ENCODE assay signal across 8 cellular contexts in genomic region chr1:158121604-158122254, GRCh38. TPM values are rescaled to one million over a fixed set of nuclear protein-coding genes. Genes with fewer than 3 reads are reported as not detected.
DNase-seq lines count a peak whose midpoint lies in the region; ATAC-seq and TF ChIP-seq lines count a peak whose summit lies in the region.

No MANE protein-coding gene starts in this region.

- DNase-seq in heart right ventricle (no peak), right cardiac atrium (no peak), NCI-H1105 (lab: John Stamatoyannopoulos, UW) (peak; percentile 44), kidney glomerular epithelial cell (lab: John Stamatoyannopoulos, UW) (peak; percentile 46), upper lobe of right lung (no peak)
- DNase-seq in activated CD8-positive, alpha-beta T cell treated with anti-CD3 and anti-CD28 coated beads, Interleukin-2, amount 10 ng/mL, durations not matched to agents 7 days and 5 days: peak; percentile 31

- peaks cover 33% of the 10 kb centered on the region for H3K27me3 Mint-ChIP-seq in activated CD8-positive, alpha-beta T cell treated with anti-CD3 and anti-CD28 coated beads, Interleukin-2, amount 10 ng/mL, durations not matched to agents 7 days and 5 days (ENCODE audit: low read depth)

- H3K36me3 Mint-ChIP-seq in activated CD8-positive, alpha-beta T cell treated with anti-CD3 and anti-CD28 coated beads, Interleukin-2, amount 10 ng/mL, durations not matched to agents 7 days and 5 days (ENCODE audit: low read depth): no peaks in the 10 kb centered on the region

- H3K36me3 ChIP-seq in heart right ventricle: no peaks in the 10 kb centered on the region
- H3K36me3 ChIP-seq in upper lobe of right lung: no peaks in the 10 kb centered on the region

- H3K27ac ChIP-seq in heart right ventricle: no peak overlapping the region
- H3K27ac ChIP-seq in right cardiac atrium (ENCODE audit: low read length): no peak overlapping the region
- H3K27ac ChIP-seq in upper lobe of right lung: no peak overlapping the region

- peaks cover 18% of the 10 kb centered on the region for H3K4me1 Mint-ChIP-seq in activated CD8-positive, alpha-beta T cell treated with anti-CD3 and anti-CD28 coated beads, Interleukin-2, amount 10 ng/mL, durations not matched to agents 7 days and 5 days (ENCODE audit: low read depth)

- TF ChIP-seq CTCF in heart right ventricle (IDR thresholded peaks at IDR 0.05): peak in 7 of 9 donors; percentile 32 to 55 (median 41)
- TF ChIP-seq CTCF in upper lobe of right lung (IDR thresholded peaks at IDR 0.05): peak; percentile 59

- H3K27me3 ChIP-seq in heart right ventricle (peaks cover 0 to 49% (median 13%) of the 10 kb centered on the region in 7 donors), right cardiac atrium (ENCODE audit: control insufficient read depth, insufficient read depth) (no peaks in the 10 kb centered on the region), upper lobe of right lung (peaks cover 11% of the 10 kb centered on the region)

- H3K4me3 ChIP-seq in heart right ventricle: no peak overlapping the region
- no peak overlapping the region for H3K4me3 ChIP-seq in right cardiac atrium (ENCODE audit: low read length)
- H3K4me3 ChIP-seq in upper lobe of right lung: no peak overlapping the region

- ATAC-seq in heart right ventricle (no peak), right cardiac atrium (no peak), upper lobe of right lung (peak; percentile 47), HG02763 (IDR thresholded peaks at IDR 0.05; ENCODE audit: unreplicated experiment) (no peak), GM19463 (IDR thresholded peaks at IDR 0.05; ENCODE audit: unreplicated experiment) (no peak)
- peak; percentile 43 for ATAC-seq in activated CD8-positive, alpha-beta T cell treated with anti-CD3 and anti-CD28 coated beads, Interleukin-2, amount 10 ng/mL, durations not matched to agents 7 days and 5 days

- H3K9me3 Mint-ChIP-seq in activated CD8-positive, alpha-beta T cell treated with anti-CD3 and anti-CD28 coated beads, Interleukin-2, amount 10 ng/mL, durations not matched to agents 7 days and 5 days (ENCODE audit: insufficient read depth): no peaks in the 10 kb centered on the region

- H3K27ac Mint-ChIP-seq in activated CD8-positive, alpha-beta T cell treated with anti-CD3 and anti-CD28 coated beads, Interleukin-2, amount 10 ng/mL, durations not matched to agents 7 days and 5 days: no peak overlapping the region

- peaks cover 0 to 11% (median 0%) of the 10 kb centered on the region in 9 donors for H3K4me1 ChIP-seq in heart right ventricle
- no peaks in the 10 kb centered on the region for H3K4me1 ChIP-seq in right cardiac atrium (ENCODE audit: control insufficient read depth, insufficient read depth, low read length)
- no peaks in the 10 kb centered on the region for H3K4me1 ChIP-seq in upper lobe of right lung

- H3K9me3 ChIP-seq in heart right ventricle (no peaks in the 10 kb centered on the region), right cardiac atrium (ENCODE audit: control insufficient read depth, low read length) (no peaks in the 10 kb centered on the region), upper lobe of right lung (no peaks in the 10 kb centered on the region)

- CTCF ChIA-PET in activated CD8-positive, alpha-beta T cell treated with anti-CD3 and anti-CD28 coated beads, Interleukin-2, amount 10 ng/mL, durations not matched to agents 7 days and 5 days (lab: Charles Lee): interaction anchor here (0.6 to 14.3 kb wide), 11 partner anchors 8 to 509 kb away, joined by 3 to 297 read pairs (median 3); no protein-coding TSS in a partner anchor

- intact Hi-C loops in heart right ventricle (cut with DNase I) (loop anchor here in 6 of 10 donors (2.0 to 10.0 kb wide), 9 partner anchors 127 to 544 kb away; partner anchors contain the start of gene KIRREL1 (in 2 of the 6)), right cardiac atrium (cut with DNase I) (loop anchor here in 3 of 4 donors (5.0 to 10.0 kb wide), 3 partner anchors 129 to 157 kb away; partner anchors contain the start of gene KIRREL1 (in 2 of the 3)), upper lobe of right lung (cut with DNase I) (no loop called here)

- no peak overlapping the region for H3K4me3 Mint-ChIP-seq in activated CD8-positive, alpha-beta T cell treated with anti-CD3 and anti-CD28 coated beads, Interleukin-2, amount 10 ng/mL, durations not matched to agents 7 days and 5 days

- WGBS in heart right ventricle, 2 donors: 27 to 33% methylated on average over 5 of the region's 5 CpGs
- WGBS in right cardiac atrium: 30% methylated on average over 5 of the region's 5 CpGs

- POLR2A ChIA-PET in activated CD8-positive, alpha-beta T cell treated with anti-CD3 and anti-CD28 coated beads, Interleukin-2, amount 10 ng/mL, durations not matched to agents 7 days and 5 days (lab: Charles Lee): no interaction called here

RNA-seq across cellular contexts. Expression of gene CD1D, which starts 59.0 kb away (rescaled TPM):
- total RNA-seq in heart right ventricle (1 to 10 TPM in 8 of 10 donors, under 1 TPM in 2; 0.67 to 5.9 (median 2.0) TPM), right cardiac atrium (1 to 10 TPM in 3 of 4 donors, under 1 TPM in 1; 0.64 to 3.4 (median 1.8) TPM), upper lobe of right lung (5.3 TPM)
- polyA plus RNA-seq in heart right ventricle (1 to 10 TPM; 1.8 to 4.6 TPM), right cardiac atrium (1.1 TPM)
- total RNA-seq in activated CD8-positive, alpha-beta T cell treated with anti-CD3 and anti-CD28 coated beads, Interleukin-2, amount 10 ng/mL, durations not matched to agents 7 days and 5 days: not detected

Comparison
In these comparisons a context has a peak if more than half of its experiments do, and no peak if none do; other contexts are left out.
1. ATAC-seq: peak in activated CD8-positive, alpha-beta T cell treated with anti-CD3 and anti-CD28 coated beads, Interleukin-2, amount 10 ng/mL, durations not matched to agents 7 days and 5 days (single experiment) and upper lobe of right lung (single experiment); none in heart right ventricle (0 of 8), right cardiac atrium (0 of 2), HG02763 (single experiment) and GM19463 (single experiment).
2. DNase-seq: peak in NCI-H1105 (single experiment), activated CD8-positive, alpha-beta T cell treated with anti-CD3 and anti-CD28 coated beads, Interleukin-2, amount 10 ng/mL, durations not matched to agents 7 days and 5 days (single experiment) and kidney glomerular epithelial cell (single experiment); none in heart right ventricle (0 of 2), right cardiac atrium (0 of 3) and upper lobe of right lung (single experiment).